Comparison of ENCODE assay signal across 12 cellular contexts in genomic region chr1:224368409-224368808, GRCh38. TPM values are rescaled to one million over a fixed set of nuclear protein-coding genes. Genes with fewer than 3 reads are reported as not detected.
A peak's percentile ranks its signal among the peaks of the same experiment; 100 is the strongest.
DNase-seq lines count a peak whose midpoint lies in the region; ATAC-seq and TF ChIP-seq lines count a peak whose summit lies in the region.
"Had no signal": no experiment of that assay in that cellular context is flagged by ENCODE, and none has a peak within 500 bp of the region (broad histone marks: within the 10 kb centered on the region; RNA-seq: fewer than 3 reads in every experiment).

No MANE protein-coding gene starts in this region.

- H3K9me3 Mint-ChIP-seq in activated T-cell treated with anti-CD3 and anti-CD28 coated beads, Interleukin-2, amount 50 U/mL, for 72 hours: no peaks in the 10 kb centered on the region
- no peaks in the 10 kb centered on the region for H3K9me3 Mint-ChIP-seq in stimulated activated naive CD8-positive, alpha-beta T cell treated with anti-CD3 and anti-CD28 coated beads, Interleukin-15, amount 100 ng/mL, for 72 hours

- H3K4me3 ChIP-seq in right atrium auricular region: no peak overlapping the region
- H3K4me3 ChIP-seq: left lung had no signal

- peak overlapping the region in 1 of 2 donors; percentile 1 for H3K4me3 Mint-ChIP-seq in activated T-cell treated with anti-CD3 and anti-CD28 coated beads, Interleukin-2, amount 50 U/mL, for 72 hours
- H3K4me3 Mint-ChIP-seq in stimulated activated naive CD8-positive, alpha-beta T cell treated with anti-CD3 and anti-CD28 coated beads, Interleukin-15, amount 100 ng/mL, for 72 hours: no peak overlapping the region

- no peaks in the 10 kb centered on the region for H3K27me3 ChIP-seq in right atrium auricular region
- H3K27me3 ChIP-seq: left lung had no signal

- TF ChIP-seq CTCF in right atrium auricular region (IDR thresholded peaks at IDR 0.05): no peak

- DNase-seq in activated T-cell treated with anti-CD3 and anti-CD28 coated beads, Interleukin-2, amount 50 U/mL, for 72 hours: no peak
- DNase-seq in activated T-cell treated with anti-CD3 and anti-CD28 coated beads for 4 hours (no peak), right atrium auricular region (ENCODE audit: low spot score) (no peak), SIG-M5 treated with dmso at 0.1 percent for 504 hours (lab: John Stamatoyannopoulos, UW; ENCODE audit: unreplicated experiment) (no peak)
- DNase-seq in stimulated activated naive CD8-positive, alpha-beta T cell treated with anti-CD3 and anti-CD28 coated beads, Interleukin-15, amount 100 ng/mL, for 72 hours: no peak
- DNase-seq: central memory CD4-positive, alpha-beta T cell; left lung; NCI-H82; nucleus accumbens had no signal

- H3K27ac Mint-ChIP-seq in activated T-cell treated with anti-CD3 and anti-CD28 coated beads, Interleukin-2, amount 50 U/mL, for 72 hours: peak overlapping the region; percentile 63
- no peak overlapping the region for H3K27ac Mint-ChIP-seq in stimulated activated naive CD8-positive, alpha-beta T cell treated with anti-CD3 and anti-CD28 coated beads, Interleukin-15, amount 100 ng/mL, for 72 hours

- H3K4me1 ChIP-seq in right atrium auricular region: no peaks in the 10 kb centered on the region

- peak; percentile 83 to 84 for ATAC-seq in activated T-cell treated with anti-CD3 and anti-CD28 coated beads, Interleukin-2, amount 50 U/mL, for 72 hours (replicated peaks in 1 of 2)
- peak; percentile 90 for ATAC-seq in GM21786 (IDR thresholded peaks at IDR 0.05; ENCODE audit: unreplicated experiment)
- ATAC-seq in HG03442 (IDR thresholded peaks at IDR 0.05; ENCODE audit: unreplicated experiment): peak; percentile 93
- ATAC-seq in stimulated activated naive CD8-positive, alpha-beta T cell treated with anti-CD3 and anti-CD28 coated beads, Interleukin-15, amount 100 ng/mL, for 72 hours: peak; percentile 85
- ATAC-seq in HG02623 (IDR thresholded peaks at IDR 0.05; ENCODE audit: unreplicated experiment): no peak
- ATAC-seq: left lung had no signal

- no peaks in the 10 kb centered on the region for H3K9me3 ChIP-seq in right atrium auricular region
- H3K9me3 ChIP-seq: left lung had no signal

- H3K36me3 ChIP-seq in right atrium auricular region: peaks cover 70% of the 10 kb centered on the region

- H3K4me1 Mint-ChIP-seq in activated T-cell treated with anti-CD3 and anti-CD28 coated beads, Interleukin-2, amount 50 U/mL, for 72 hours (ENCODE audit: low read depth): peaks cover 78% of the 10 kb centered on the region
- H3K4me1 Mint-ChIP-seq in stimulated activated naive CD8-positive, alpha-beta T cell treated with anti-CD3 and anti-CD28 coated beads, Interleukin-15, amount 100 ng/mL, for 72 hours: peaks cover 62% of the 10 kb centered on the region

- H3K36me3 Mint-ChIP-seq in activated T-cell treated with anti-CD3 and anti-CD28 coated beads, Interleukin-2, amount 50 U/mL, for 72 hours (ENCODE audit: insufficient read depth in 2 of 2): peaks cover 12 to 40% of the 10 kb centered on the region in 2 donors

- no peaks in the 10 kb centered on the region for H3K27me3 Mint-ChIP-seq in activated T-cell treated with anti-CD3 and anti-CD28 coated beads, Interleukin-2, amount 50 U/mL, for 72 hours (ENCODE audit: low read depth)
- no peaks in the 10 kb centered on the region for H3K27me3 Mint-ChIP-seq in stimulated activated naive CD8-positive, alpha-beta T cell treated with anti-CD3 and anti-CD28 coated beads, Interleukin-15, amount 100 ng/mL, for 72 hours

- no peak overlapping the region for H3K27ac ChIP-seq in right atrium auricular region
- H3K27ac ChIP-seq: left lung had no signal

RNA-seq across cellular contexts. Expression of gene CNIH4, which starts 11.7 kb away (rescaled TPM):
- total RNA-seq in activated T-cell treated with anti-CD3 and anti-CD28 coated beads, Interleukin-2, amount 50 U/mL, for 72 hours: 10 to 100 TPM; 50.3 to 55.3 TPM
- total RNA-seq in right atrium auricular region: 10 to 100 TPM; 18.2 to 22.4 TPM

RNA-seq across cellular contexts. Expression of gene NVL, which starts 38.4 kb away (rescaled TPM):
- total RNA-seq in activated T-cell treated with anti-CD3 and anti-CD28 coated beads, Interleukin-2, amount 50 U/mL, for 72 hours: 10 to 100 TPM; 39.0 to 51.7 TPM
- total RNA-seq in right atrium auricular region: 1 to 10 TPM; 7.5 to 8.3 TPM

Comparison
In these comparisons a context has a peak if more than half of its experiments do, and no peak if none do; other contexts are left out.
1. RNA of gene NVL, which starts 38.4 kb away (total RNA-seq): 39.0 to 51.7 TPM in activated T-cell treated with anti-CD3 and anti-CD28 coated beads, Interleukin-2, amount 50 U/mL, for 72 hours; 7.5 to 8.3 TPM in right atrium auricular region; every median in the first group is over 4 times any median in the second.